ENCODE assay signal across 1 cellular context in genomic region chr1:24803220-24803619, GRCh38.
TF ChIP-seq lines count a peak whose summit lies in the region.

No MANE protein-coding gene starts in this region.

TF ChIP-seq in HepG2, 621 proteins besides CTCF, POLR2A, EP300 and RAD21:
- TF ChIP-seq ATF4 (CRISPR knock-in tag; IDR thresholded peaks at IDR 0.05), result no peak
